2 cellular contexts compared by ENCODE assay signal in the genomic region with DNA sequence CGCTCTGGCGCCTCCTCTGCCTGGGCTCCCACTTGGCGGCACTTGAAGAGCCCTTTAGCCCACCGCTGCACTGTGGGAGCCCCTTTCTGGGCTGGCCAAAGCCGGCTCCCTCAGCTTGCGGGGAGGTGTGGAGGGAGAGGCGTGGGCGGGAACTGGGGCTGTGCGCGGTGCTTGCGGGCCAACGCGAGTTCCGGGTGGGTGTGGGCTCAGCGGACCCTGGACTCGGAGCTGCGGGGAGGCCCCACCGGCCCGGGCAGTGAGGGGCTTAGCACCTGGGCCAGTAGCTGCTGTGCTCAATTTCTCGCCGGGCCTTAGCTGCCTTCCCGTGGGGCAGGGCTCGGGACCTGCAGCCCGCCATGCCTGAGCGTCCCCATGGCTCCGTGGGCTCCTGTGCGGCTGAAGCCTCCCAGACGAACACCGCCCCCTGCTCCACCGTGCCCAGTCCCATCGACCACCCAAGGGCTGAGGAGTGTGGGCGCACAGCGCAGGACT.
A peak's percentile ranks its signal among the peaks of the same experiment; 100 is the strongest.
DNase-seq lines count a peak whose midpoint lies in the region; TF ChIP-seq lines count a peak whose summit lies in the region.
"Not testable (repeated sequence)": the region's sequence is repeated elsewhere in the genome, so short reads cannot be mapped to it uniquely, and the experiment has no call there.

No MANE protein-coding gene starts in this region.

- not testable (repeated sequence) for H3K27ac ChIP-seq in testis

- not testable (repeated sequence) for BruUV-seq in Caco-2 (replicated peaks; lab: Mats Ljungman, UMichigan)

- peak overlapping the region; percentile 75 for H3K27ac Mint-ChIP-seq in Caco-2 (ENCODE audit: unreplicated experiment)

- H3K36me3 Mint-ChIP-seq in Caco-2 (ENCODE audit: insufficient read depth, unreplicated experiment): peaks cover 11% of the 10 kb centered on the region

- not testable (repeated sequence) for H3K9me3 ChIP-seq in Caco-2, testis

- not testable (repeated sequence) for TF ChIP-seq POLR2A in testis (IDR thresholded peaks at IDR 0.05)

- H3K4me3 Mint-ChIP-seq in Caco-2 (ENCODE audit: unreplicated experiment): not testable (repeated sequence)

- H3K4me1 Mint-ChIP-seq in Caco-2 (ENCODE audit: low read depth, unreplicated experiment): peaks cover 32% of the 10 kb centered on the region

- intact Hi-C loops in Caco-2 (cut with micrococcal nuclease; ENCODE audit: unreplicated experiment); testis (cut with DNase I; ENCODE audit: low total_unique reads): not testable (repeated sequence)

- POLR2A ChIA-PET in Caco-2 (lab: Charles Lee): not testable (repeated sequence)

- not testable (repeated sequence) for DNase-seq in Caco-2, testis

- not testable (repeated sequence) for H3K36me3 ChIP-seq in Caco-2 (ENCODE audit: control insufficient read depth, insufficient read depth, low read length); testis (ENCODE audit: low read depth, missing control alignments)

- H3K27me3 Mint-ChIP-seq in Caco-2 (ENCODE audit: insufficient read depth, unreplicated experiment): not testable (repeated sequence)

- H3K27me3 ChIP-seq in Caco-2 (replicated peaks; ENCODE audit: control insufficient read depth, insufficient read depth, low read length); testis: not testable (repeated sequence)

- H3K4me1 ChIP-seq in Caco-2: peaks cover 36% of the 10 kb centered on the region
- not testable (repeated sequence) for H3K4me1 ChIP-seq in testis

- CTCF ChIA-PET in Caco-2 (lab: Charles Lee): not testable (repeated sequence)

- 71 to 87% methylated on average over 19 to 33 of the region's 33 CpGs for WGBS in testis, 2 donors

- H3K4me3 ChIP-seq in Caco-2 (ENCODE audit: low read depth, low read length): not testable (repeated sequence)
- peak overlapping the region; percentile 15 to 29 for H3K4me3 ChIP-seq in testis

- TF ChIP-seq CTCF in Caco-2 (IDR thresholded peaks at IDR 0.05; ENCODE audit: insufficient read depth in 1 of 2, low read depth in 1 of 2, low read length in 1 of 2, severe bottlenecking in 1 of 2, unreplicated experiment in 1 of 2); testis (IDR thresholded peaks at IDR 0.05): not testable (repeated sequence)

- peaks cover 22% of the 10 kb centered on the region for H3K9me3 Mint-ChIP-seq in Caco-2 (ENCODE audit: unreplicated experiment)
